1 cellular context compared by ENCODE assay signal in the genomic region with DNA sequence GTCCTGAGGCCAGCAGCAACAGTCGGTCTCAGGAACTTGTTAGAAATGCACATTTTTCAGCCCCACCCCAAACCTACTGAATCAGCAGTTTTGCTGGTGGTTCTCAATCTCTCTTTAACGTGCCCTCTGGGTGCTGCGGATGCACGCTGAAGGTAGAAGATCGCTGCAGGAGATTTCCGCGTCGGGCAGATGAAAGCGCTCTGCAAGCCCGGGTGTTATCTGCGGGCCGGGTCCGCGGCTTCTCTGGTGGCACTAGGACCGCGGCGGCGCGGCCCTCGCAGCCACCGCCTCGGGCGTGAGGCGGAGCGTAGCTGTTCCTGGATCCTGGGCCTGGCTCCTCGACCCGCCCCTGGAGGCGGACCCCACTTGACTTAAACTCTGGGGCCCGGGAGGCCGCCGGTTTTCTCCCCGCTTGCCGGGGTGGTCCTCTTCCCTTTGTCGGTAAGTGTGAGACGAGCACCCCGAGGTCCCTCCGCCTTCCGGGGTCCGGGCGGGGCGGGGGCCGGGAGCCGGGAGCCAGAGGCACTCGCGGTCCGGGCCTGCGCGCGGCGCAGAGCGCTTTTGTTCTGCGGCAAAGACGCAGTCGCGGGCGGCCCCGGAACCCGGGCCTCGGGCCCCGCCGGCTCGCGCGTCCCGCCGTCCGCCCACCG.
A peak's percentile ranks its signal among the peaks of the same experiment; 100 is the strongest.
TF ChIP-seq lines count a peak whose summit lies in the region.

RESF1 (plus strand) TSS at position 365 of the 650 bp plus-strand sequence. CDS start 21,541 bp downstream, outside the sequence.

TF ChIP-seq in GM12878, 131 proteins besides CTCF, POLR2A, EP300 and RAD21 (continued from another document and continues in another):
- TF ChIP-seq, protein P1, sequence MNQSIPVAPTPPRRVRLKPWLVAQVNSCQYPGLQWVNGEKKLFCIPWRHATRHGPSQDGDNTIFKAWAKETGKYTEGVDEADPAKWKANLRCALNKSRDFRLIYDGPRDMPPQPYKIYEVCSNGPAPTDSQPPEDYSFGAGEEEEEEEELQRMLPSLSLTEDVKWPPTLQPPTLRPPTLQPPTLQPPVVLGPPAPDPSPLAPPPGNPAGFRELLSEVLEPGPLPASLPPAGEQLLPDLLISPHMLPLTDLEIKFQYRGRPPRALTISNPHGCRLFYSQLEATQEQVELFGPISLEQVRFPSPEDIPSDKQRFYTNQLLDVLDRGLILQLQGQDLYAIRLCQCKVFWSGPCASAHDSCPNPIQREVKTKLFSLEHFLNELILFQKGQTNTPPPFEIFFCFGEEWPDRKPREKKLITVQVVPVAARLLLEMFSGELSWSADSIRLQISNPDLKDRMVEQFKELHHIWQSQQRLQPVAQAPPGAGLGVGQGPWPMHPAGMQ (IDR thresholded peaks at IDR 0.05; ENCODE audit: borderline replicate concordance) = no peak
- TF ChIP-seq GATAD2B (conservative IDR thresholded peaks at IDR 0.05; ENCODE audit: low read depth) (peak; percentile 92), ZBTB33 (IDR thresholded peaks at IDR 0.05) (no peak), BHLHE40 (IDR thresholded peaks at IDR 0.05; ENCODE audit: borderline replicate concordance in 1 of 2, low read depth in 2 of 2, low read length in 1 of 2) (peak; percentile 44 to 51; a peak in 3 of 4 replicates), CHD4 (IDR thresholded peaks at IDR 0.05) (no peak), CREB1 (IDR thresholded peaks at IDR 0.05; ENCODE audit: low read depth) (peak; percentile 61; the same call in 1 of the 2 replicates), MEF2A (IDR thresholded peaks at IDR 0.05; ENCODE audit: insufficient read depth, low read depth, low read length) (no peak), TCF7 (IDR thresholded peaks at IDR 0.05; ENCODE audit: borderline replicate concordance) (peak; percentile 84), SMARCA5 (IDR thresholded peaks at IDR 0.05) (peak; percentile 10; the same call in 1 of the 2 replicates), SPI1 (IDR thresholded peaks at IDR 0.05; ENCODE audit: borderline replicate concordance, insufficient read depth, low read depth, low read length) (no peak), POLR2AphosphoS5 (IDR thresholded peaks at IDR 0.05; ENCODE audit: low read length) (peak; percentile 80), CREM (IDR thresholded peaks at IDR 0.05; ENCODE audit: low read depth) (peak; percentile 49; the same call in 1 of the 2 replicates), CHD1 (IDR thresholded peaks at IDR 0.05; ENCODE audit: low read depth, low read length) (0 out of 2 replicates have a peak, but pooled peaks have one; percentile 29), E4F1 (IDR thresholded peaks at IDR 0.05; ENCODE audit: borderline replicate concordance, partially characterized antibody) (peak; percentile 72), POU2F2 (IDR thresholded peaks at IDR 0.05; ENCODE audit: borderline replicate concordance, low read depth, low read length) (no peak), STAT3 (IDR thresholded peaks at IDR 0.05; ENCODE audit: low read depth, low read length) (no peak), SIX5 (IDR thresholded peaks at IDR 0.05; ENCODE audit: low read depth, low read length, severe bottlenecking) (peak; percentile 5), ZZZ3 (IDR thresholded peaks at IDR 0.05; ENCODE audit: control insufficient read depth, insufficient read length, low read depth) (no peak), PRDM15 (CRISPR knock-in tag; IDR thresholded peaks at IDR 0.05) (no peak), NRF1 (conservative IDR thresholded peaks at IDR 0.05; ENCODE audit: low read depth, low read length) (no peak), ELK1 (IDR thresholded peaks at IDR 0.05; ENCODE audit: low read depth, low read length) (no peak), ASH2L (IDR thresholded peaks at IDR 0.05; ENCODE audit: borderline replicate concordance, low read depth) (0 out of 2 replicates have a peak, but pooled peaks have one; percentile 84), FOXK2 (IDR thresholded peaks at IDR 0.05) (no peak), NBN (IDR thresholded peaks at IDR 0.05) (peak; percentile 66), TAF1 (IDR thresholded peaks at IDR 0.05; ENCODE audit: borderline replicate concordance, low read depth, low read length) (peak; percentile 76; the same call in 1 of the 2 replicates), NR2F1 (conservative IDR thresholded peaks at IDR 0.05) (0 out of 2 replicates have a peak, but pooled peaks have one; percentile 56), PKNOX1 (IDR thresholded peaks at IDR 0.05) (no peak)
- TF ChIP-seq, protein P2, sequence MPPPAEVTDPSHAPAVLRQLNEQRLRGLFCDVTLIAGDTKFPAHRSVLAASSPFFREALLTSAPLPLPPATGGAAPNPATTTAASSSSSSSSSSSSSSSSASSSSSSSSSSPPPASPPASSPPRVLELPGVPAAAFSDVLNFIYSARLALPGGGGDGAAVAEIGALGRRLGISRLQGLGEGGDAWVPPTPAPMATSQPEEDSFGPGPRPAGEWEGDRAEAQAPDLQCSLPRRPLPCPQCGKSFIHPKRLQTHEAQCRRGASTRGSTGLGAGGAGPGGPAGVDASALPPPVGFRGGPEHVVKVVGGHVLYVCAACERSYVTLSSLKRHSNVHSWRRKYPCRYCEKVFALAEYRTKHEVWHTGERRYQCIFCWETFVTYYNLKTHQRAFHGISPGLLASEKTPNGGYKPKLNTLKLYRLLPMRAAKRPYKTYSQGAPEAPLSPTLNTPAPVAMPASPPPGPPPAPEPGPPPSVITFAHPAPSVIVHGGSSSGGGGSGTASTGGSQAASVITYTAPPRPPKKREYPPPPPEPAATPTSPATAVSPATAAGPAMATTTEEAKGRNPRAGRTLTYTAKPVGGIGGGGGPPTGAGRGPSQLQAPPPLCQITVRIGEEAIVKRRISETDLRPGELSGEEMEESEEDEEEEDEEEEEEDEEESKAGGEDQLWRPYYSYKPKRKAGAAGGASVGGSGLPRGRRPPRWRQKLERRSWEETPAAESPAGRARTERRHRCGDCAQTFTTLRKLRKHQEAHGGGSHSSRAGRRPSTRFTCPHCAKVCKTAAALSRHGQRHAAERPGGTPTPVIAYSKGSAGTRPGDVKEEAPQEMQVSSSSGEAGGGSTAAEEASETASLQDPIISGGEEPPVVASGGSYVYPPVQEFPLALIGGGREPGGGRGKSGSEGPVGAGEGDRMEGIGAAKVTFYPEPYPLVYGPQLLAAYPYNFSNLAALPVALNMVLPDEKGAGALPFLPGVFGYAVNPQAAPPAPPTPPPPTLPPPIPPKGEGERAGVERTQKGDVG (CRISPR knock-in tag; IDR thresholded peaks at IDR 0.05) = no peak
- TF ChIP-seq, protein P3, sequence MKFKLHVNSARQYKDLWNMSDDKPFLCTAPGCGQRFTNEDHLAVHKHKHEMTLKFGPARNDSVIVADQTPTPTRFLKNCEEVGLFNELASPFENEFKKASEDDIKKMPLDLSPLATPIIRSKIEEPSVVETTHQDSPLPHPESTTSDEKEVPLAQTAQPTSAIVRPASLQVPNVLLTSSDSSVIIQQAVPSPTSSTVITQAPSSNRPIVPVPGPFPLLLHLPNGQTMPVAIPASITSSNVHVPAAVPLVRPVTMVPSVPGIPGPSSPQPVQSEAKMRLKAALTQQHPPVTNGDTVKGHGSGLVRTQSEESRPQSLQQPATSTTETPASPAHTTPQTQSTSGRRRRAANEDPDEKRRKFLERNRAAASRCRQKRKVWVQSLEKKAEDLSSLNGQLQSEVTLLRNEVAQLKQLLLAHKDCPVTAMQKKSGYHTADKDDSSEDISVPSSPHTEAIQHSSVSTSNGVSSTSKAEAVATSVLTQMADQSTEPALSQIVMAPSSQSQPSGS (IDR thresholded peaks at IDR 0.05; ENCODE audit: low read length) = no peak
- TF ChIP-seq, protein P4, sequence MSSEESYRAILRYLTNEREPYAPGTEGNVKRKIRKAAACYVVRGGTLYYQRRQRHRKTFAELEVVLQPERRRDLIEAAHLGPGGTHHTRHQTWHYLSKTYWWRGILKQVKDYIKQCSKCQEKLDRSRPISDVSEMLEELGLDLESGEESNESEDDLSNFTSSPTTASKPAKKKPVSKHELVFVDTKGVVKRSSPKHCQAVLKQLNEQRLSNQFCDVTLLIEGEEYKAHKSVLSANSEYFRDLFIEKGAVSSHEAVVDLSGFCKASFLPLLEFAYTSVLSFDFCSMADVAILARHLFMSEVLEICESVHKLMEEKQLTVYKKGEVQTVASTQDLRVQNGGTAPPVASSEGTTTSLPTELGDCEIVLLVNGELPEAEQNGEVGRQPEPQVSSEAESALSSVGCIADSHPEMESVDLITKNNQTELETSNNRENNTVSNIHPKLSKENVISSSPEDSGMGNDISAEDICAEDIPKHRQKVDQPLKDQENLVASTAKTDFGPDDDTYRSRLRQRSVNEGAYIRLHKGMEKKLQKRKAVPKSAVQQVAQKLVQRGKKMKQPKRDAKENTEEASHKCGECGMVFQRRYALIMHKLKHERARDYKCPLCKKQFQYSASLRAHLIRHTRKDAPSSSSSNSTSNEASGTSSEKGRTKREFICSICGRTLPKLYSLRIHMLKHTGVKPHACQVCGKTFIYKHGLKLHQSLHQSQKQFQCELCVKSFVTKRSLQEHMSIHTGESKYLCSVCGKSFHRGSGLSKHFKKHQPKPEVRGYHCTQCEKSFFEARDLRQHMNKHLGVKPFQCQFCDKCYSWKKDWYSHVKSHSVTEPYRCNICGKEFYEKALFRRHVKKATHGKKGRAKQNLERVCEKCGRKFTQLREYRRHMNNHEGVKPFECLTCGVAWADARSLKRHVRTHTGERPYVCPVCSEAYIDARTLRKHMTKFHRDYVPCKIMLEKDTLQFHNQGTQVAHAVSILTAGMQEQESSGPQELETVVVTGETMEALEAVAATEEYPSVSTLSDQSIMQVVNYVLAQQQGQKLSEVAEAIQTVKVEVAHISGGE (CRISPR knock-in tag; IDR thresholded peaks at IDR 0.05) = no peak
